15 cellular contexts compared by ENCODE assay signal in the genomic region with DNA sequence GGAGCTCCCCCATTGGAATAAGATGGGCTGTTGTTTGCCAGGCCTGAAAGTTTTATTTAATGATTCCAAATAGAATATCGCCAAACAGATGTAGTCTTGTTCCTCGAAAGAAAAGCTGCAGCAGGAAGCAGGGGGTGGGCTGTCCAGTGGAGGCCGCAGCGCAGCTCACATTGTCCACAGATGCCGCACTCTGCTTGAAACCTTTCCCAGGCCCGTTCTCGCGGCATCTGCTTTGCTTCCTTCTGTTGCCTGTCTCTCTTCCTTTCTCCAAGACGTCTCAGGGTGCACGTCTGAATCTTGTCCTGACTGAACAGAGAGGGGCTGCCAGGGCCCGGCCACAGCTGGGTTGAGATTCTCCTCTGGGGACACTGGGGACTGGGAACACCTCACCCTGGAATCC. TPM values are rescaled to one million over a fixed set of nuclear protein-coding genes. Genes with fewer than 3 reads are reported as not detected.
DNase-seq lines count a peak whose midpoint lies in the region; ATAC-seq and TF ChIP-seq lines count a peak whose summit lies in the region.
"Had no signal": no experiment of that assay in that cellular context is flagged by ENCODE, and none has a peak within 500 bp of the region (broad histone marks: within the 10 kb centered on the region; RNA-seq: fewer than 3 reads in every experiment).

No MANE protein-coding gene starts in this region.

- ATAC-seq in DND-41 (ENCODE audit: insufficient read depth, low read depth) (no peak), gastroesophageal sphincter (no peak)
- ATAC-seq: HCT116 had no signal

- H3K27me3 ChIP-seq in DND-41 (ENCODE audit: insufficient read depth, low read length, poor library complexity), result no peaks in the 10 kb centered on the region
- no peaks in the 10 kb centered on the region for H3K27me3 ChIP-seq in SJCRH30
- no peaks in the 10 kb centered on the region for H3K27me3 ChIP-seq in gastroesophageal sphincter
- no peaks in the 10 kb centered on the region for H3K27me3 ChIP-seq in sigmoid colon

- no peak for TF ChIP-seq EP300 in gastroesophageal sphincter (IDR thresholded peaks at IDR 0.05)
- TF ChIP-seq EP300 in sigmoid colon (IDR thresholded peaks at IDR 0.05), result no peak

- intact Hi-C loops in sigmoid colon (cut with DNase I), result no loop called here

- H3K36me3 ChIP-seq in DND-41 (ENCODE audit: insufficient read depth, low read length) (no peaks in the 10 kb centered on the region), SJCRH30 (no peaks in the 10 kb centered on the region), gastroesophageal sphincter (no peaks in the 10 kb centered on the region), sigmoid colon (no peaks in the 10 kb centered on the region)

- H3K9ac ChIP-seq in DND-41 (ENCODE audit: low read depth, low read length), result peak overlapping the region; percentile 77

- H3K4me3 ChIP-seq in DND-41 (ENCODE audit: low read depth in 1 of 2, low read length in 2 of 2), result peak overlapping the region in 1 of 2 experiments; percentile 35; a peak in 2 of 4 replicates
- H3K4me3 ChIP-seq in SJCRH30, result no peak overlapping the region
- H3K4me3 ChIP-seq in gastroesophageal sphincter, result no peak overlapping the region
- H3K4me3 ChIP-seq in sigmoid colon, result no peak overlapping the region

- WGBS in gastroesophageal sphincter (ENCODE audit: low coverage in 1 of 2), 2 donors, result 29 to 50% methylated on average over 8 of the region's 11 CpGs
- WGBS in sigmoid colon, 2 donors, result 75 to 81% methylated on average over 11 of the region's 11 CpGs

- peak overlapping the region; percentile 47 for H3K4me2 ChIP-seq in DND-41 (ENCODE audit: insufficient read depth, low read length)

- H3K9me3 ChIP-seq in DND-41 (ENCODE audit: insufficient read depth, low read length, severe bottlenecking), result no peaks in the 10 kb centered on the region
- H3K9me3 ChIP-seq in SJCRH30 (replicated peaks), result no peaks in the 10 kb centered on the region
- no peaks in the 10 kb centered on the region for H3K9me3 ChIP-seq in gastroesophageal sphincter
- no peaks in the 10 kb centered on the region for H3K9me3 ChIP-seq in sigmoid colon

- peak overlapping the region; percentile 31; the same call in 1 of the 2 replicates for H2AFZ ChIP-seq in DND-41 (ENCODE audit: low read depth, low read length)

- DNase-seq in DND-41, result peak; percentile 54
- peak in 1 of 2 experiments; percentile 29 for DNase-seq in SJCRH30
- peak; percentile 69 for DNase-seq in sigmoid colon
- DNase-seq in H4 (ENCODE audit: low spot score), result no peak
- DNase-seq in inferior parietal cortex (ENCODE audit: extremely low spot score), result no peak
- DNase-seq in mesenteric fat pad (ENCODE audit: low spot score), result no peak
- DNase-seq: activated CD4-positive, alpha-beta T cell treated with anti-CD3 and anti-CD28 coated beads, Interleukin-2, amount 50 U/mL, for 48 hours; foreskin melanocyte; Kasumi-1; NCI-H1930; stimulated activated naive CD4-positive, alpha-beta T cell; T1000 had no signal

- TF ChIP-seq POLR2A in gastroesophageal sphincter (IDR thresholded peaks at IDR 0.05) (no peak), sigmoid colon (IDR thresholded peaks at IDR 0.05) (no peak)

- TF ChIP-seq CTCF in DND-41 (IDR thresholded peaks at IDR 0.05; ENCODE audit: borderline replicate concordance, extremely low read depth, low read length, poor library complexity, severe bottlenecking) (no peak), gastroesophageal sphincter (IDR thresholded peaks at IDR 0.05) (no peak), sigmoid colon (IDR thresholded peaks at IDR 0.05) (no peak)

- H3K4me1 ChIP-seq in DND-41 (ENCODE audit: insufficient read depth, low read length) (peaks cover 84% of the 10 kb centered on the region), SJCRH30 (peaks cover 36% of the 10 kb centered on the region), gastroesophageal sphincter (peaks cover 0 to 29% (median 6%) of the 10 kb centered on the region in 3 donors), sigmoid colon (peaks cover 0 to 27% (median 14%) of the 10 kb centered on the region in 4 donors)

- H4K20me1 ChIP-seq in DND-41 (ENCODE audit: insufficient read depth, low read length), result no peaks in the 10 kb centered on the region

- peak overlapping the region; percentile 95 for H3K27ac ChIP-seq in DND-41 (ENCODE audit: low read length)
- H3K27ac ChIP-seq in SJCRH30, result peak overlapping the region; percentile 18; the same call in 1 of the 2 replicates
- H3K27ac ChIP-seq in gastroesophageal sphincter, result peak overlapping the region in 3 of 4 donors; percentile 9 to 62 (median 32)
- H3K27ac ChIP-seq in sigmoid colon, result peak overlapping the region in 3 of 4 donors; percentile 35 to 62 (median 50)
- H3K27ac ChIP-seq: HL-60 had no signal

- peaks cover 41% of the 10 kb centered on the region for H3K79me2 ChIP-seq in DND-41 (ENCODE audit: insufficient read depth, low read length)

RNA-seq across cellular contexts. Expression of gene IGFBP2, which starts 12.4 kb away (rescaled TPM):
- 175 and 188 TPM in 2 replicates for total RNA-seq in SJCRH30 (2014; rRNA removed; shearing (Covaris generic))
- total RNA-seq in gastroesophageal sphincter (100 to 1,000 TPM; 137 to 449 (median 301) TPM), sigmoid colon (10 to 100 TPM in 3 of 4 donors, 1 to 10 TPM in 1; 6.3 to 45.7 (median 21.9) TPM), mesenteric fat pad (59.9 TPM)
- 10 to 100 TPM; 30.8 to 33.5 (median 33.0) TPM for polyA plus RNA-seq in sigmoid colon
- total RNA-seq in H4 (2014; rRNA removed; shearing (Covaris generic)), result 11.6 and 14.7 TPM in 2 replicates

Comparison
In these comparisons a context has a peak if more than half of its experiments do, and no peak if none do; other contexts are left out.
1. DNase-seq: peak in DND-41 (single experiment) and sigmoid colon (single experiment); none in H4 (single experiment), inferior parietal cortex (single experiment) and mesenteric fat pad (single experiment).
2. H3K27ac ChIP-seq: peak in every context shown above with its lines; median percentile 95 in DND-41; 50 in sigmoid colon; 32 in gastroesophageal sphincter; 18 in SJCRH30.